12 cellular contexts compared by ENCODE assay signal in the genomic region with DNA sequence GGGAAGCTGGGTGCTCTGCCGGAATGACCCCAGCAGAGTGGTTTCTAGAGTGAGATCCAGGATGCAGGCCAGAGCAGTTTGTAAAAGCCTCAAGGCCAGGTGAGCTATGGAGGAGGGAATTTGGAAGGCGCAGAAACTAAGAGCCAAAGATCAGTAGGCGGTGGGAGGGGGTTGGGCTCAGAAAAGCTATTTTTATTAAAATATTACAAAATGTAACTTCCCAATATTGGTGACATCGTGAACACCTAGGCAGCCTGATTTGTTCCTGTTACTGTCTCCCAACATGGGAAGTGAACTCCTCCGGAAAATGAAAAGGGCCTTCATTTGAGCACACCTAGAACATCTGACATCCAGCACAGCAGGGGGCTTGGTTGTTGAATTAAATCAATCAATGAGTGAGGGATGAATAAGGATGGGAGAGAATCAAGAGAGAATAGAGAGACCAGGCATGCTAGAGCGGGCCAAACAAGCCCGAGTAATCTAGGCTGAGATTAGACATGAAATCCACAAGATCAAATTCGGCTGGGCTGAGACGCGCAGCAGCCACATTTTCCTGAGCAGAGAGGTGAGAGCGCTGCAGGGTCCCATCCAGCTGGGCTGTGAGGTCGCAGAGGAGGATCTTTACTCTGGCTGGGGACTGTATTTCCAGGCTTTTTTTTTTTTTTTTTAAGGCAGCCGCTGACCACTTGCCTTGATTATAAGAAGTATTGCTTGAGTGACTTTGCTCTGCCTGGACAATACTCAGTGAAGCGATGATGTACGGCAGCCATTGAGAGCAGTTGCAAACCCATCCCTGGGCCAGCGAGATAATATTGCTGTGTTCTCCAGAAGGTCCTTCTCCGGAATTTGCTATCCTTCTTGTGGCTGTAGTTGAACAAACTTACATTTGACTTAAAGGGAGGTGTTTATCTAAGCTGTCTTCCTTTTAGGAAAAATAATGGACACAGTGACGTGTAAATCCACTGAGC.
A peak's percentile ranks its signal among the peaks of the same experiment; 100 is the strongest.
DNase-seq lines count a peak whose midpoint lies in the region; ATAC-seq and TF ChIP-seq lines count a peak whose summit lies in the region.
"Had no signal": no experiment of that assay in that cellular context is flagged by ENCODE, and none has a peak within 500 bp of the region (broad histone marks: within the 10 kb centered on the region; RNA-seq: fewer than 3 reads in every experiment).

No MANE protein-coding gene starts in this region.

- ATAC-seq in activated naive CD8-positive, alpha-beta T cell treated with anti-CD3 and anti-CD28 coated beads, Interleukin-2, amount 50 U/mL, for 24 hours: no peak
- ATAC-seq in WTC11 (no peak; the same call in 1 of the 2 replicates), upper lobe of right lung (no peak), HG03354 (IDR thresholded peaks at IDR 0.05; ENCODE audit: poor library complexity, severe bottlenecking, unreplicated experiment) (no peak)
- ATAC-seq: effector memory CD8-positive, alpha-beta T cell; Right ventricle myocardium inferior; stimulated activated effector memory CD8-positive, alpha-beta T cell treated with anti-CD3 and anti-CD28 coated beads, Interleukin-12 subunit alpha, Interleukin-12 subunit beta, amount 100 ng/mL, for 72 hours had no signal

- CTCF ChIA-PET in WTC11 (lab: Charles Lee): interaction anchor here (1.5 kb wide), 1 partner anchor 13 kb away, joined by 5 read pairs; no protein-coding TSS in a partner anchor

- peaks cover 23% of the 10 kb centered on the region for H3K9me3 Mint-ChIP-seq in activated naive CD8-positive, alpha-beta T cell treated with anti-CD3 and anti-CD28 coated beads for 36 hours
- H3K9me3 Mint-ChIP-seq in activated naive CD8-positive, alpha-beta T cell treated with anti-CD3 and anti-CD28 coated beads, Interleukin-2, amount 50 U/mL, for 24 hours: peaks cover 14% of the 10 kb centered on the region
- H3K9me3 Mint-ChIP-seq in WTC11 (peaks cover 32% of the 10 kb centered on the region), mesothelial cell of epicardium (peaks cover 28% of the 10 kb centered on the region)

- no peaks in the 10 kb centered on the region for H3K27me3 Mint-ChIP-seq in activated naive CD8-positive, alpha-beta T cell treated with anti-CD3 and anti-CD28 coated beads for 36 hours
- H3K27me3 Mint-ChIP-seq in activated naive CD8-positive, alpha-beta T cell treated with anti-CD3 and anti-CD28 coated beads, Interleukin-2, amount 50 U/mL, for 24 hours: no peaks in the 10 kb centered on the region
- H3K27me3 Mint-ChIP-seq in WTC11 (ENCODE audit: low read depth) (no peaks in the 10 kb centered on the region; the same call in 1 of the 2 replicates), mesothelial cell of epicardium (ENCODE audit: low read depth) (no peaks in the 10 kb centered on the region)

- H3K36me3 ChIP-seq in upper lobe of right lung: no peaks in the 10 kb centered on the region

- POLR2A ChIA-PET in WTC11 (lab: Charles Lee): no interaction called here

- H3K4me1 ChIP-seq in upper lobe of right lung: peaks cover 9% of the 10 kb centered on the region

- peaks cover 5% of the 10 kb centered on the region for H3K36me3 Mint-ChIP-seq in activated naive CD8-positive, alpha-beta T cell treated with anti-CD3 and anti-CD28 coated beads for 36 hours
- no peaks in the 10 kb centered on the region for H3K36me3 Mint-ChIP-seq in activated naive CD8-positive, alpha-beta T cell treated with anti-CD3 and anti-CD28 coated beads, Interleukin-2, amount 50 U/mL, for 24 hours (ENCODE audit: low read depth)
- H3K36me3 Mint-ChIP-seq in WTC11 (peaks cover 19% of the 10 kb centered on the region), mesothelial cell of epicardium (no peaks in the 10 kb centered on the region)
- H3K36me3 Mint-ChIP-seq: stimulated activated effector memory CD8-positive, alpha-beta T cell treated with anti-CD3 and anti-CD28 coated beads, Interleukin-12 subunit alpha, Interleukin-12 subunit beta, amount 100 ng/mL, for 72 hours had no signal

- intact Hi-C loops in upper lobe of right lung (cut with DNase I): no loop called here

- H3K27ac ChIP-seq in upper lobe of right lung: peak overlapping the region; percentile 51
- H3K27ac ChIP-seq: KMS-11 had no signal

- H3K9me3 ChIP-seq in upper lobe of right lung: no peaks in the 10 kb centered on the region

- H3K27me3 ChIP-seq in upper lobe of right lung: no peaks in the 10 kb centered on the region

- peak overlapping the region; percentile 72 for H3K27ac Mint-ChIP-seq in activated naive CD8-positive, alpha-beta T cell treated with anti-CD3 and anti-CD28 coated beads for 36 hours
- H3K27ac Mint-ChIP-seq in activated naive CD8-positive, alpha-beta T cell treated with anti-CD3 and anti-CD28 coated beads, Interleukin-2, amount 50 U/mL, for 24 hours: no peak overlapping the region
- 0 out of 2 replicates have a peak overlapping the region, but pooled peaks have one; percentile 57 for H3K27ac Mint-ChIP-seq in WTC11
- peak overlapping the region; percentile 85 for H3K27ac Mint-ChIP-seq in mesothelial cell of epicardium
- H3K27ac Mint-ChIP-seq: effector memory CD8-positive, alpha-beta T cell; stimulated activated effector memory CD8-positive, alpha-beta T cell treated with anti-CD3 and anti-CD28 coated beads, Interleukin-12 subunit alpha, Interleukin-12 subunit beta, amount 100 ng/mL, for 72 hours had no signal

- no peak for DNase-seq in activated naive CD8-positive, alpha-beta T cell treated with anti-CD3 and anti-CD28 coated beads for 36 hours
- DNase-seq in activated naive CD8-positive, alpha-beta T cell treated with anti-CD3 and anti-CD28 coated beads, Interleukin-2, amount 50 U/mL, for 24 hours: no peak
- no peak for DNase-seq in WTC11 (ENCODE audit: low spot score)
- DNase-seq in mesothelial cell of epicardium (ENCODE audit: low spot score in 2 of 2, unreplicated experiment in 2 of 2): no peak
- DNase-seq in upper lobe of right lung: no peak
- DNase-seq in NCI-H187 treated with DMSO at 0.1 percent for 48 hours (lab: John Stamatoyannopoulos, UW): no peak
- DNase-seq in hypothalamus (lab: John Stamatoyannopoulos, UW): no peak
- DNase-seq: effector memory CD8-positive, alpha-beta T cell had no signal

- TF ChIP-seq CTCF in WTC11 (IDR thresholded peaks at IDR 0.05) (no peak), mesothelial cell of epicardium (IDR thresholded peaks at IDR 0.05; ENCODE audit: unreplicated experiment) (no peak), upper lobe of right lung (IDR thresholded peaks at IDR 0.05) (no peak)

- H3K4me3 Mint-ChIP-seq in activated naive CD8-positive, alpha-beta T cell treated with anti-CD3 and anti-CD28 coated beads for 36 hours: no peak overlapping the region
- H3K4me3 Mint-ChIP-seq in activated naive CD8-positive, alpha-beta T cell treated with anti-CD3 and anti-CD28 coated beads, Interleukin-2, amount 50 U/mL, for 24 hours: no peak overlapping the region
- H3K4me3 Mint-ChIP-seq in WTC11 (no peak overlapping the region), mesothelial cell of epicardium (no peak overlapping the region)
- H3K4me3 Mint-ChIP-seq: effector memory CD8-positive, alpha-beta T cell; stimulated activated effector memory CD8-positive, alpha-beta T cell treated with anti-CD3 and anti-CD28 coated beads, Interleukin-12 subunit alpha, Interleukin-12 subunit beta, amount 100 ng/mL, for 72 hours had no signal

- H3K4me1 Mint-ChIP-seq in activated naive CD8-positive, alpha-beta T cell treated with anti-CD3 and anti-CD28 coated beads for 36 hours: peaks cover 11% of the 10 kb centered on the region
- peaks cover 6% of the 10 kb centered on the region for H3K4me1 Mint-ChIP-seq in activated naive CD8-positive, alpha-beta T cell treated with anti-CD3 and anti-CD28 coated beads, Interleukin-2, amount 50 U/mL, for 24 hours
- H3K4me1 Mint-ChIP-seq in WTC11 (peaks cover 24% of the 10 kb centered on the region), mesothelial cell of epicardium (peaks cover 34% of the 10 kb centered on the region)

- H3K4me3 ChIP-seq in upper lobe of right lung: no peak overlapping the region

TF ChIP-seq in WTC11, 78 proteins besides CTCF, POLR2A, EP300 and RAD21 (continues in another document):
- TF ChIP-seq, protein P1, sequence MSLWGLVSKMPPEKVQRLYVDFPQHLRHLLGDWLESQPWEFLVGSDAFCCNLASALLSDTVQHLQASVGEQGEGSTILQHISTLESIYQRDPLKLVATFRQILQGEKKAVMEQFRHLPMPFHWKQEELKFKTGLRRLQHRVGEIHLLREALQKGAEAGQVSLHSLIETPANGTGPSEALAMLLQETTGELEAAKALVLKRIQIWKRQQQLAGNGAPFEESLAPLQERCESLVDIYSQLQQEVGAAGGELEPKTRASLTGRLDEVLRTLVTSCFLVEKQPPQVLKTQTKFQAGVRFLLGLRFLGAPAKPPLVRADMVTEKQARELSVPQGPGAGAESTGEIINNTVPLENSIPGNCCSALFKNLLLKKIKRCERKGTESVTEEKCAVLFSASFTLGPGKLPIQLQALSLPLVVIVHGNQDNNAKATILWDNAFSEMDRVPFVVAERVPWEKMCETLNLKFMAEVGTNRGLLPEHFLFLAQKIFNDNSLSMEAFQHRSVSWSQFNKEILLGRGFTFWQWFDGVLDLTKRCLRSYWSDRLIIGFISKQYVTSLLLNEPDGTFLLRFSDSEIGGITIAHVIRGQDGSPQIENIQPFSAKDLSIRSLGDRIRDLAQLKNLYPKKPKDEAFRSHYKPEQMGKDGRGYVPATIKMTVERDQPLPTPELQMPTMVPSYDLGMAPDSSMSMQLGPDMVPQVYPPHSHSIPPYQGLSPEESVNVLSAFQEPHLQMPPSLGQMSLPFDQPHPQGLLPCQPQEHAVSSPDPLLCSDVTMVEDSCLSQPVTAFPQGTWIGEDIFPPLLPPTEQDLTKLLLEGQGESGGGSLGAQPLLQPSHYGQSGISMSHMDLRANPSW (CRISPR knock-in tag; conservative IDR thresholded peaks at IDR 0.05; ENCODE audit: low read depth): no peak
- TF ChIP-seq, protein P2, sequence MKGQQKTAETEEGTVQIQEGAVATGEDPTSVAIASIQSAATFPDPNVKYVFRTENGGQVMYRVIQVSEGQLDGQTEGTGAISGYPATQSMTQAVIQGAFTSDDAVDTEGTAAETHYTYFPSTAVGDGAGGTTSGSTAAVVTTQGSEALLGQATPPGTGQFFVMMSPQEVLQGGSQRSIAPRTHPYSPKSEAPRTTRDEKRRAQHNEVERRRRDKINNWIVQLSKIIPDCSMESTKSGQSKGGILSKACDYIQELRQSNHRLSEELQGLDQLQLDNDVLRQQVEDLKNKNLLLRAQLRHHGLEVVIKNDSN (CRISPR knock-in tag; IDR thresholded peaks at IDR 0.05): no peak
